35 cellular contexts compared by ENCODE assay signal in the genomic region with DNA sequence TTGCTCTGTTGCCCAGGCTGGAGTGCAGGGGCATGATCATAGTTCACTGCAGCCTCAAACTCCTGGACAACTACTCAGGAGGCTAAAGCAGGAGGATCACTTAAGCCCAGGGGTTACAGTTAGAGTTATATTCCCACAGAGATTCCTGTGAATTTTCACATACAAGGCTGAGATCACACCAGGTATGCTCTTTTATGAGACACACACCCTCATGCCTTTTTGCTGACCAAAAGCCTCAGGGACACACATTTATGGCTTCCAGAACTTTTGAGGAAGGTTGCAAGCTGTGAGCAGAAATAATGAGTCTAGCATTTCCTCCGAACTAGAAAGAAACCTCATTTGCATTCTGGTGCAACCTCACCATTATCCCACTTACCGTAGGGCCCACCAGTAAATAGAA.
"Had no signal": no experiment of that assay in that cellular context is flagged by ENCODE, and none has a peak within 500 bp of the region (broad histone marks: within the 10 kb centered on the region; RNA-seq: fewer than 3 reads in every experiment).

No MANE protein-coding gene starts in this region.

- H3K27ac ChIP-seq: adrenal gland, body of pancreas, brain microvascular endothelial cell, breast epithelium, VCaP had no signal

- H3K36me3 Mint-ChIP-seq: activated CD4-positive, alpha-beta memory T cell treated with anti-CD3 and anti-CD28 coated beads for 36 hours; activated naive CD8-positive, alpha-beta T cell treated with anti-CD3 and anti-CD28 coated beads for 36 hours had no signal

- H3K4me1 ChIP-seq: adrenal gland, body of pancreas, breast epithelium had no signal

- H3K27me3 ChIP-seq: adrenal gland, body of pancreas, brain microvascular endothelial cell, breast epithelium had no signal

- H3K27me3 Mint-ChIP-seq: activated CD4-positive, alpha-beta memory T cell treated with anti-CD3 and anti-CD28 coated beads for 36 hours; activated CD4-positive, alpha-beta T cell treated with anti-CD3 and anti-CD28 coated beads, Interleukin-2, amount 10 ng/mL, durations not matched to agents 24 days and 14 days; activated naive CD8-positive, alpha-beta T cell treated with anti-CD3 and anti-CD28 coated beads for 36 hours; activated T-helper 17 cell treated with anti-CD3 and anti-CD28 coated beads, Interleukin-2, amount 50 U/mL, for 72 hours had no signal

- H3K27ac Mint-ChIP-seq: activated B cell treated with CpG ODN at 0.5 μM for 24 hours; activated CD4-positive, alpha-beta memory T cell treated with anti-CD3 and anti-CD28 coated beads for 36 hours; activated CD4-positive, alpha-beta T cell treated with anti-CD3 and anti-CD28 coated beads, Interleukin-2, amount 10 ng/mL, durations not matched to agents 24 days and 14 days; activated CD8-positive, alpha-beta T cell treated with anti-CD3 and anti-CD28 coated beads for 36 hours; activated naive CD4-positive, alpha-beta T cell treated with anti-CD3 and anti-CD28 coated beads for 36 hours; activated naive CD4-positive, alpha-beta T cell treated with anti-CD3 and anti-CD28 coated beads, Interleukin-2, amount 50 U/mL, for 72 hours; activated naive CD8-positive, alpha-beta T cell treated with anti-CD3 and anti-CD28 coated beads for 36 hours; activated T-cell treated with anti-CD3 and anti-CD28 coated beads, Interleukin-2, amount 50 U/mL, for 72 hours; activated T-helper 1 cell treated with anti-CD3 and anti-CD28 coated beads, Interleukin-12 subunit alpha, Interleukin-12 subunit beta, Interleukin-2, Interleukin-4 antibody, amounts not matched to agents 30 ng/mL and 10 ng/mL and 1 ng/mL, durations not matched to agents 14 hours and 24 hours and 36 hours; activated T-helper 17 cell treated with anti-CD3 and anti-CD28 coated beads, Interleukin-2, amount 50 U/mL, for 72 hours; T-helper 1 cell treated with Interleukin-12 subunit alpha and Interleukin-12 subunit beta and Interleukin-4 antibody, amounts not matched to agents 30 μg/mL and 1 μg/mL, for 36 hours; T-helper 2 cell treated with Interferon-gamma antibody and Interleukin-4, amounts not matched to agents 5 μg/mL and 100 μg/mL, for 36 hours had no signal

- DNase-seq: activated B cell treated with CpG ODN at 0.5 μM for 24 hours; activated CD4-positive, alpha-beta memory T cell treated with anti-CD3 and anti-CD28 coated beads for 36 hours; activated CD4-positive, alpha-beta T cell treated with anti-CD3 and anti-CD28 coated beads for 4 hours; activated CD4-positive, alpha-beta T cell treated with anti-CD3 and anti-CD28 coated beads, Interleukin-2, amount 10 ng/mL, durations not matched to agents 24 days and 14 days; activated CD4-positive, alpha-beta T cell treated with anti-CD3 and anti-CD28 coated beads, Interleukin-2, amount 50 U/mL, for 1 hour; activated CD4-positive, alpha-beta T cell treated with anti-CD3 and anti-CD28 coated beads, Interleukin-2, amount 50 U/mL, for 4 hours; activated CD4-positive, CD25-positive, alpha-beta regulatory T cell treated with anti-CD3 and anti-CD28 coated beads, Interleukin-2, amount 50 U/mL, for 72 hours; activated CD8-positive, alpha-beta memory T cell treated with anti-CD3 and anti-CD28 coated beads, Interleukin-2, amount 50 U/mL, for 4 hours; activated CD8-positive, alpha-beta T cell treated with anti-CD3 and anti-CD28 coated beads for 36 hours; activated effector memory CD4-positive, alpha-beta T cell treated with anti-CD3 and anti-CD28 coated beads, Interleukin-2, amount 50 U/mL, for 16 hours; activated gamma-delta T cell treated with Interleukin-2 at 50 U/mL for 16 hours; activated naive CD4-positive, alpha-beta T cell; activated naive CD4-positive, alpha-beta T cell treated with anti-CD3 and anti-CD28 coated beads for 36 hours; activated naive CD4-positive, alpha-beta T cell treated with anti-CD3 and anti-CD28 coated beads, Interleukin-2, amount 50 U/mL, for 16 hours; activated naive CD8-positive, alpha-beta T cell treated with anti-CD3 and anti-CD28 coated beads for 36 hours; activated T-cell treated with anti-CD3 and anti-CD28 coated beads for 4 hours; activated T-cell treated with anti-CD3 and anti-CD28 coated beads, Interleukin-2, amount 50 U/mL, for 1 hour; activated T-cell treated with anti-CD3 and anti-CD28 coated beads, Interleukin-2, amount 50 U/mL, for 4 hours; activated T-cell treated with anti-CD3 and anti-CD28 coated beads, Interleukin-2, amount 50 U/mL, for 72 hours; adrenal gland; amniotic stem cell; aorta; body of pancreas; brain microvascular endothelial cell; central memory CD4-positive, alpha-beta T cell; T-helper 1 cell; T-helper 2 cell; T-helper 9 cell had no signal

- ATAC-seq: activated CD8-positive, alpha-beta T cell treated with anti-CD3 and anti-CD28 coated beads for 36 hours; activated naive CD4-positive, alpha-beta T cell treated with anti-CD3 and anti-CD28 coated beads, Interleukin-2, amount 50 U/mL, for 72 hours; activated T-cell treated with anti-CD3 and anti-CD28 coated beads, Interleukin-2, amount 50 U/mL, for 4 hours; activated T-cell treated with anti-CD3 and anti-CD28 coated beads, Interleukin-2, amount 50 U/mL, for 72 hours; activated T-helper 17 cell treated with anti-CD3 and anti-CD28 coated beads, Interleukin-2, amount 50 U/mL, for 72 hours; body of pancreas had no signal

- H3K4me3 Mint-ChIP-seq: activated B cell treated with CpG ODN at 0.5 μM for 24 hours; activated CD4-positive, alpha-beta memory T cell treated with anti-CD3 and anti-CD28 coated beads for 36 hours; activated CD4-positive, alpha-beta T cell treated with anti-CD3 and anti-CD28 coated beads, Interleukin-2, amount 10 ng/mL, durations not matched to agents 24 days and 14 days; activated CD8-positive, alpha-beta T cell treated with anti-CD3 and anti-CD28 coated beads for 36 hours; activated naive CD4-positive, alpha-beta T cell treated with anti-CD3 and anti-CD28 coated beads for 36 hours; activated naive CD8-positive, alpha-beta T cell treated with anti-CD3 and anti-CD28 coated beads for 36 hours; activated T-cell treated with anti-CD3 and anti-CD28 coated beads, Interleukin-2, amount 50 U/mL, for 4 hours; activated T-cell treated with anti-CD3 and anti-CD28 coated beads, Interleukin-2, amount 50 U/mL, for 72 hours; activated T-helper 1 cell treated with anti-CD3 and anti-CD28 coated beads, Interleukin-12 subunit alpha, Interleukin-12 subunit beta, Interleukin-2, Interleukin-4 antibody, amounts not matched to agents 30 ng/mL and 10 ng/mL and 1 ng/mL, durations not matched to agents 14 hours and 24 hours and 36 hours; activated T-helper 17 cell treated with anti-CD3 and anti-CD28 coated beads, Interleukin-2, amount 50 U/mL, for 72 hours; T-helper 1 cell treated with Interleukin-12 subunit alpha and Interleukin-12 subunit beta and Interleukin-4 antibody, amounts not matched to agents 30 μg/mL and 1 μg/mL, for 36 hours; T-helper 2 cell treated with Interferon-gamma antibody and Interleukin-4, amounts not matched to agents 5 μg/mL and 100 μg/mL, for 36 hours had no signal

- H3K36me3 ChIP-seq: adrenal gland, brain microvascular endothelial cell, breast epithelium had no signal

- H3K9me3 Mint-ChIP-seq: activated CD4-positive, alpha-beta memory T cell treated with anti-CD3 and anti-CD28 coated beads for 36 hours; activated CD8-positive, alpha-beta T cell treated with anti-CD3 and anti-CD28 coated beads for 36 hours; activated T-cell treated with anti-CD3 and anti-CD28 coated beads, Interleukin-2, amount 50 U/mL, for 4 hours had no signal

- H3K4me3 ChIP-seq: adrenal gland, body of pancreas, breast epithelium had no signal

- H3K9me3 ChIP-seq: adrenal gland, body of pancreas, breast epithelium had no signal

- H3K4me1 Mint-ChIP-seq: activated CD4-positive, alpha-beta T cell treated with anti-CD3 and anti-CD28 coated beads, Interleukin-2, amount 10 ng/mL, durations not matched to agents 24 days and 14 days; activated naive CD8-positive, alpha-beta T cell treated with anti-CD3 and anti-CD28 coated beads for 36 hours had no signal
